Comparison of ENCODE assay signal across 8 cellular contexts in genomic region chr13:106566682-106567420, GRCh38. TPM values are rescaled to one million over a fixed set of nuclear protein-coding genes. Genes with fewer than 3 reads are reported as not detected.
DNase-seq lines count a peak whose midpoint lies in the region; ATAC-seq and TF ChIP-seq lines count a peak whose summit lies in the region.

No MANE protein-coding gene starts in this region.

- H3K36me3 Mint-ChIP-seq in WTC11 = peaks cover 6% of the 10 kb centered on the region

- POLR2A ChIA-PET in WTC11 (lab: Charles Lee) = interaction anchor here (0.6 to 2.1 kb wide), 7 partner anchors 14 to 230 kb away, joined by 3 to 9 read pairs (median 3); partner anchors contain the start of gene EFNB2

- CTCF ChIA-PET in WTC11 (lab: Charles Lee) = interaction anchor here (1.0 to 2.9 kb wide), 5 partner anchors 30 to 347 kb away, joined by 3 to 13 read pairs (median 6); partner anchors contain the start of gene EFNB2

- peak; percentile 26 for ATAC-seq in HG02840 (IDR thresholded peaks at IDR 0.05; ENCODE audit: low FRiP score, unreplicated experiment)
- peak; percentile 8 for ATAC-seq in WTC11
- peak; percentile 73 for ATAC-seq in mucosa of descending colon

- DNase-seq in AG08396 (ENCODE audit: low spot score) (peak; percentile 64), GM13977 (ENCODE audit: low spot score) (peak; percentile 74), NCI-H146 (lab: John Stamatoyannopoulos, UW) (peak; percentile 78), WTC11 (ENCODE audit: low spot score) (peak; percentile 37), erythroblast (lab: John Stamatoyannopoulos, UW) (peak; percentile 77 to 78), mucosa of descending colon (peak; percentile 64 to 78 (median 75))

- no peaks in the 10 kb centered on the region for H3K27me3 Mint-ChIP-seq in WTC11 (ENCODE audit: low read depth)

- no peaks in the 10 kb centered on the region for H3K9me3 Mint-ChIP-seq in WTC11

- no peaks in the 10 kb centered on the region for H3K9me3 ChIP-seq in mucosa of descending colon

- in situ Hi-C loops in GM13977 (cut with MboI; ENCODE audit: low pct_unique_long_range_greater_than_20kb, low sequenced_read_pairs, unreplicated experiment) = loop anchor here (25.0 kb wide), 1 partner anchor 1580 kb away; no protein-coding TSS in a partner anchor

- H3K4me1 ChIP-seq in mucosa of descending colon (ENCODE audit: low read depth) = peaks cover 50% of the 10 kb centered on the region

- peaks cover 57% of the 10 kb centered on the region for H3K4me1 Mint-ChIP-seq in WTC11

- H3K4me3 ChIP-seq in mucosa of descending colon = peak overlapping the region; percentile 76

- peak overlapping the region; percentile 99 for H3K4me3 Mint-ChIP-seq in WTC11

- TF ChIP-seq POLR2A in erythroblast (IDR thresholded peaks at IDR 0.05; ENCODE audit: low read length) = no peak

- TF ChIP-seq CTCF in GM13977 (IDR thresholded peaks at IDR 0.05; ENCODE audit: extremely low read depth, insufficient read depth, missing control alignments) (no peak), WTC11 (IDR thresholded peaks at IDR 0.05) (no peak), mucosa of descending colon (IDR thresholded peaks at IDR 0.05) (no peak)

- no peaks in the 10 kb centered on the region for H3K36me3 ChIP-seq in mucosa of descending colon (ENCODE audit: low read depth)

- intact Hi-C loops in mucosa of descending colon (cut with DNase I, micrococcal nuclease) = no loop called here

- peak overlapping the region; percentile 81 for H3K27ac ChIP-seq in temporal lobe (ENCODE audit: low read depth, low read length)

- peak overlapping the region; percentile 97 for H3K27ac Mint-ChIP-seq in WTC11

TF ChIP-seq in WTC11, 78 proteins besides CTCF, POLR2A, EP300 and RAD21:
- TF ChIP-seq HMGXB4 (CRISPR knock-in tag; IDR thresholded peaks at IDR 0.05) = no peak; the same call in 1 of the 2 replicates
- no peak for TF ChIP-seq GRHL2 (CRISPR knock-in tag; IDR thresholded peaks at IDR 0.05; ENCODE audit: insufficient replicate concordance, severe bottlenecking)
- TF ChIP-seq ZNF138 (CRISPR knock-in tag; conservative IDR thresholded peaks at IDR 0.05) = no peak
- TF ChIP-seq ZNF512 (CRISPR knock-in tag; IDR thresholded peaks at IDR 0.05; ENCODE audit: borderline replicate concordance) = no peak
- TF ChIP-seq NFE2L1 (CRISPR knock-in tag; IDR thresholded peaks at IDR 0.05) = no peak
- TF ChIP-seq FOXP1 (CRISPR knock-in tag; IDR thresholded peaks at IDR 0.05; ENCODE audit: borderline replicate concordance) = no peak
- no peak for TF ChIP-seq ATF1 (CRISPR knock-in tag; IDR thresholded peaks at IDR 0.05)
- no peak; the same call in 1 of the 2 replicates for TF ChIP-seq E2F5 (CRISPR knock-in tag; IDR thresholded peaks at IDR 0.05)

RNA-seq across cellular contexts. Expression of gene ARGLU1, which starts 1.1 kb away (rescaled TPM):
- total RNA-seq in WTC11 (2021) (115 to 130 TPM (median 125 TPM) in 3 replicates), mucosa of descending colon (10 to 100 TPM; 71.7 to 88.5 (median 84.8) TPM), temporal lobe (108 TPM)

RNA-seq across cellular contexts. Expression of gene EFNB2, which starts 31.4 kb away (rescaled TPM):
- total RNA-seq in WTC11 (2021) = 14.9 to 15.9 TPM (median 15.0 TPM) in 3 replicates
- total RNA-seq in mucosa of descending colon = 10 to 100 TPM; 48.8 to 92.6 (median 82.3) TPM
- 73.0 TPM for total RNA-seq in temporal lobe

Comparison
In these comparisons a context has a peak if more than half of its experiments do, and no peak if none do; other contexts are left out.
1. Peak in every context shown above with its lines: DNase-seq, ATAC-seq, H3K4me3 ChIP-seq and H3K27ac ChIP-seq.
2. ATAC-seq: peak in every context shown above with its lines; median percentile 73 in mucosa of descending colon; 26 in HG02840; 8 in WTC11.